Comparison of ENCODE assay signal across 1 cellular context in the genomic region with DNA sequence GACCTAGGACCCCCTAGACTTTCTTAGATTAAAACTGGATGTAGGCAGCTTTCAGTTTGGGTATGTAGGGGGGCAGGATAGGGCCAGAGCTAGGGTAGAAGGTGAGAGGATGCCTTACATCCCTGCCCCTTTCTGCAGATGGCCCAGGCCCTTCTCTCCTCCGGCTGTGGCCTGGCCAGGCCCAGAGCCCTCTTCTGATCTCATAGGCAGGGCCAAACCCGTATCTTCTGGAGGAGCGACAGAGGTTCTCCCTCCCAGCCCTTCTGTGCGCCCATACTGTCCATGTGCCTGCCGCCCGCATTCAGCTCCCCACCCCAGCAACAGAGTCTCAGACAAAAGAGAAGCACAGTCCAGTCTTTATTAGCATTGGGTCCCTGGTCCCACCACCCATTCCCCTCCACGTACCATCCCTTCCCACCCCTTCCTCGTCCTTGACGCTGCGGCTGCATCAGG.
TF ChIP-seq lines count a peak whose summit lies in the region.

No MANE protein-coding gene starts in this region.

TF ChIP-seq in SK-N-SH treated with all-trans-retinoic acid at 6 μM for 48 hours, 23 proteins besides CTCF, POLR2A, EP300 and RAD21 (continued from another document):
- TF ChIP-seq, protein P1, sequence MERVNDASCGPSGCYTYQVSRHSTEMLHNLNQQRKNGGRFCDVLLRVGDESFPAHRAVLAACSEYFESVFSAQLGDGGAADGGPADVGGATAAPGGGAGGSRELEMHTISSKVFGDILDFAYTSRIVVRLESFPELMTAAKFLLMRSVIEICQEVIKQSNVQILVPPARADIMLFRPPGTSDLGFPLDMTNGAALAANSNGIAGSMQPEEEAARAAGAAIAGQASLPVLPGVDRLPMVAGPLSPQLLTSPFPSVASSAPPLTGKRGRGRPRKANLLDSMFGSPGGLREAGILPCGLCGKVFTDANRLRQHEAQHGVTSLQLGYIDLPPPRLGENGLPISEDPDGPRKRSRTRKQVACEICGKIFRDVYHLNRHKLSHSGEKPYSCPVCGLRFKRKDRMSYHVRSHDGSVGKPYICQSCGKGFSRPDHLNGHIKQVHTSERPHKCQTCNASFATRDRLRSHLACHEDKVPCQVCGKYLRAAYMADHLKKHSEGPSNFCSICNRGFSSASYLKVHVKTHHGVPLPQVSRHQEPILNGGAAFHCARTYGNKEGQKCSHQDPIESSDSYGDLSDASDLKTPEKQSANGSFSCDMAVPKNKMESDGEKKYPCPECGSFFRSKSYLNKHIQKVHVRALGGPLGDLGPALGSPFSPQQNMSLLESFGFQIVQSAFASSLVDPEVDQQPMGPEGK (CRISPR knock-in tag; IDR thresholded peaks at IDR 0.05; ENCODE audit: borderline replicate concordance), result no peak
- no peak for TF ChIP-seq ZC3H10 (CRISPR knock-in tag; IDR thresholded peaks at IDR 0.05)
- no peak for TF ChIP-seq TCF4 (CRISPR knock-in tag; IDR thresholded peaks at IDR 0.05; ENCODE audit: borderline replicate concordance)
- TF ChIP-seq, protein P2, sequence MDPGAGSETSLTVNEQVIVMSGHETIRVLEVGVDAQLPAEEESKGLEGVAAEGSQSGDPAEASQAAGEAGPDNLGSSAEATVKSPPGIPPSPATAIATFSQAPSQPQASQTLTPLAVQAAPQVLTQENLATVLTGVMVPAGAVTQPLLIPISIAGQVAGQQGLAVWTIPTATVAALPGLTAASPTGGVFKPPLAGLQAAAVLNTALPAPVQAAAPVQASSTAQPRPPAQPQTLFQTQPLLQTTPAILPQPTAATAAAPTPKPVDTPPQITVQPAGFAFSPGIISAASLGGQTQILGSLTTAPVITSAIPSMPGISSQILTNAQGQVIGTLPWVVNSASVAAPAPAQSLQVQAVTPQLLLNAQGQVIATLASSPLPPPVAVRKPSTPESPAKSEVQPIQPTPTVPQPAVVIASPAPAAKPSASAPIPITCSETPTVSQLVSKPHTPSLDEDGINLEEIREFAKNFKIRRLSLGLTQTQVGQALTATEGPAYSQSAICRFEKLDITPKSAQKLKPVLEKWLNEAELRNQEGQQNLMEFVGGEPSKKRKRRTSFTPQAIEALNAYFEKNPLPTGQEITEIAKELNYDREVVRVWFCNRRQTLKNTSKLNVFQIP (CRISPR knock-in tag; IDR thresholded peaks at IDR 0.05; ENCODE audit: borderline replicate concordance, low read depth), result no peak
- TF ChIP-seq, protein P3, sequence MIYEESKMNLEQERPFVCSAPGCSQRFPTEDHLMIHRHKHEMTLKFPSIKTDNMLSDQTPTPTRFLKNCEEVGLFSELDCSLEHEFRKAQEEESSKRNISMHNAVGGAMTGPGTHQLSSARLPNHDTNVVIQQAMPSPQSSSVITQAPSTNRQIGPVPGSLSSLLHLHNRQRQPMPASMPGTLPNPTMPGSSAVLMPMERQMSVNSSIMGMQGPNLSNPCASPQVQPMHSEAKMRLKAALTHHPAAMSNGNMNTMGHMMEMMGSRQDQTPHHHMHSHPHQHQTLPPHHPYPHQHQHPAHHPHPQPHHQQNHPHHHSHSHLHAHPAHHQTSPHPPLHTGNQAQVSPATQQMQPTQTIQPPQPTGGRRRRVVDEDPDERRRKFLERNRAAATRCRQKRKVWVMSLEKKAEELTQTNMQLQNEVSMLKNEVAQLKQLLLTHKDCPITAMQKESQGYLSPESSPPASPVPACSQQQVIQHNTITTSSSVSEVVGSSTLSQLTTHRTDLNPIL (CRISPR knock-in tag; IDR thresholded peaks at IDR 0.05; ENCODE audit: low read depth), result no peak
- TF ChIP-seq, protein P4, sequence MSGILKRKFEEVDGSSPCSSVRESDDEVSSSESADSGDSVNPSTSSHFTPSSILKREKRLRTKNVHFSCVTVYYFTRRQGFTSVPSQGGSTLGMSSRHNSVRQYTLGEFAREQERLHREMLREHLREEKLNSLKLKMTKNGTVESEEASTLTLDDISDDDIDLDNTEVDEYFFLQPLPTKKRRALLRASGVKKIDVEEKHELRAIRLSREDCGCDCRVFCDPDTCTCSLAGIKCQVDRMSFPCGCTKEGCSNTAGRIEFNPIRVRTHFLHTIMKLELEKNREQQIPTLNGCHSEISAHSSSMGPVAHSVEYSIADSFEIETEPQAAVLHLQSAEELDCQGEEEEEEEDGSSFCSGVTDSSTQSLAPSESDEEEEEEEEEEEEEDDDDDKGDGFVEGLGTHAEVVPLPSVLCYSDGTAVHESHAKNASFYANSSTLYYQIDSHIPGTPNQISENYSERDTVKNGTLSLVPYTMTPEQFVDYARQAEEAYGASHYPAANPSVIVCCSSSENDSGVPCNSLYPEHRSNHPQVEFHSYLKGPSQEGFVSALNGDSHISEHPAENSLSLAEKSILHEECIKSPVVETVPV (CRISPR knock-in tag; IDR thresholded peaks at IDR 0.05), result no peak
- TF ChIP-seq, protein P5, sequence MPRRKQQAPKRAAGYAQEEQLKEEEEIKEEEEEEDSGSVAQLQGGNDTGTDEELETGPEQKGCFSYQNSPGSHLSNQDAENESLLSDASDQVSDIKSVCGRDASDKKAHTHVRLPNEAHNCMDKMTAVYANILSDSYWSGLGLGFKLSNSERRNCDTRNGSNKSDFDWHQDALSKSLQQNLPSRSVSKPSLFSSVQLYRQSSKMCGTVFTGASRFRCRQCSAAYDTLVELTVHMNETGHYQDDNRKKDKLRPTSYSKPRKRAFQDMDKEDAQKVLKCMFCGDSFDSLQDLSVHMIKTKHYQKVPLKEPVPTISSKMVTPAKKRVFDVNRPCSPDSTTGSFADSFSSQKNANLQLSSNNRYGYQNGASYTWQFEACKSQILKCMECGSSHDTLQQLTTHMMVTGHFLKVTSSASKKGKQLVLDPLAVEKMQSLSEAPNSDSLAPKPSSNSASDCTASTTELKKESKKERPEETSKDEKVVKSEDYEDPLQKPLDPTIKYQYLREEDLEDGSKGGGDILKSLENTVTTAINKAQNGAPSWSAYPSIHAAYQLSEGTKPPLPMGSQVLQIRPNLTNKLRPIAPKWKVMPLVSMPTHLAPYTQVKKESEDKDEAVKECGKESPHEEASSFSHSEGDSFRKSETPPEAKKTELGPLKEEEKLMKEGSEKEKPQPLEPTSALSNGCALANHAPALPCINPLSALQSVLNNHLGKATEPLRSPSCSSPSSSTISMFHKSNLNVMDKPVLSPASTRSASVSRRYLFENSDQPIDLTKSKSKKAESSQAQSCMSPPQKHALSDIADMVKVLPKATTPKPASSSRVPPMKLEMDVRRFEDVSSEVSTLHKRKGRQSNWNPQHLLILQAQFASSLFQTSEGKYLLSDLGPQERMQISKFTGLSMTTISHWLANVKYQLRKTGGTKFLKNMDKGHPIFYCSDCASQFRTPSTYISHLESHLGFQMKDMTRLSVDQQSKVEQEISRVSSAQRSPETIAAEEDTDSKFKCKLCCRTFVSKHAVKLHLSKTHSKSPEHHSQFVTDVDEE (CRISPR knock-in tag; IDR thresholded peaks at IDR 0.05), result no peak
- no peak for TF ChIP-seq BACH2 (CRISPR knock-in tag; IDR thresholded peaks at IDR 0.05; ENCODE audit: borderline replicate concordance)
- no peak for TF ChIP-seq ZFP30 (CRISPR knock-in tag; IDR thresholded peaks at IDR 0.05)
- TF ChIP-seq ESRRG (CRISPR knock-in tag; IDR thresholded peaks at IDR 0.05), result no peak
- no peak for TF ChIP-seq ISL1 (CRISPR knock-in tag; IDR thresholded peaks at IDR 0.05)
